1 cellular context compared by ENCODE assay signal in the genomic region with DNA sequence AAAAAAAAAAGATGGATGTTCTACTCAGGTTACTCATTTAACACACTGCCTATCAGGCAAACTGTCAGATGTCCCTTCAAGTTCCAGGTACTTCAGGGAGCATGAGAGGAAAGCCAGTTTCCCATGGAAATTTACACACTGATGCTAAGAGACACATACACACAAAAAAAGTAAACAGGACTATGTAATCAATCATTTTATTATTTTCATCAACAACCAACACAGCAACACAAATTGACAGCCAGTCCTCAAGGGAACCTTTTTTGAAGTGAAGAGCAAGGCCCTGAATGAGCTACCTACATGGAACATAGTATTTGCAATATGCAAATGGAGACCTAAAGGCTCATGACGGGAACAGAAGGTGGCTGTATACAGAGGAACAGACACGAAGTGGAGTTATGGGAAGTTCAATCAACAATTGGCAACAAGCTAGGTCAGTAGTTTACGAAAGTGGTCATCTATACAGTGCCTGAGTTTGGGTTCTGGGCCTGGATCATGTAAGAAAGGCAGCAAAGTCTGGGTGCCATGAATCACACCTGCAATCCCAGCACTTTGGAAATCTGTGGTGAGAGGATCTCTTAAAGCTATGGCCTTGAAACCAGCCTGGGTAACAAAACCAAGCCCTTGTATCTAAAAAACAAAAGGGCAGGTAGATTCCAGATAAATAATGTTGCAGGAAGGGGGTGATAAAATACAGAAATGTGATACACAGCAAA.
A peak's percentile ranks its signal among the peaks of the same experiment; 100 is the strongest.
TF ChIP-seq lines count a peak whose summit lies in the region.

No MANE protein-coding gene starts in this region.

TF ChIP-seq in endothelial cell of umbilical vein, 7 proteins besides CTCF, POLR2A, EP300 and RAD21:
- TF ChIP-seq, protein P1, sequence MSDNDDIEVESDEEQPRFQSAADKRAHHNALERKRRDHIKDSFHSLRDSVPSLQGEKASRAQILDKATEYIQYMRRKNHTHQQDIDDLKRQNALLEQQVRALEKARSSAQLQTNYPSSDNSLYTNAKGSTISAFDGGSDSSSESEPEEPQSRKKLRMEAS (IDR thresholded peaks at IDR 0.05; ENCODE audit: insufficient read depth, insufficient read length): no peak
- TF ChIP-seq POLR2AphosphoS5 (IDR thresholded peaks at IDR 0.05; ENCODE audit: insufficient read depth, low read depth, low read length): peak; percentile 5
